Comparison of ENCODE assay signal across 25 cellular contexts in the genomic region with DNA sequence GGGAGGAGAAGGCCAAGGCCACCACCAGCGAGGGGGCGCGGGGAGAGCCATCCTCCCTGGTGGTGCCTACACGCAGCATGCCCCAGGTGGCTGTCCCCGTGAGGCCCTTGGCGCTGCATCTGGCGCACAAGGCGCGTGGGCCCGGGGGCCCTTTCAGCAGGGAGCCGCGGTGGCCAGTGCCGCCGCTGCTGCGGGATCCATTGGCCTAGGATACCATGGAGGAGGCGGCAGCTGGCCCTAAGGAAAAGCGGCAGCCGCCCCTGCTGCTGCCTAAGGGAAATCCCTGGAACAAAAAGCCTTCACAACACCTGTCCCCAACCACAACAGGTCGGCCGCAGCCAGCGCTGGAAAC.
"Had no signal": no experiment of that assay in that cellular context is flagged by ENCODE, and none has a peak within 500 bp of the region (broad histone marks: within the 10 kb centered on the region; RNA-seq: fewer than 3 reads in every experiment).

No MANE protein-coding gene starts in this region.

- H3K36me3 ChIP-seq: adrenal gland, breast epithelium had no signal

- DNase-seq: activated CD4-positive, alpha-beta T cell treated with anti-CD3 and anti-CD28 coated beads, Interleukin-2, amount 10 ng/mL, durations not matched to agents 24 days and 14 days; activated CD4-positive, alpha-beta T cell treated with anti-CD3 and anti-CD28 coated beads, Interleukin-2, amount 50 U/mL, for 4 hours; activated CD8-positive, alpha-beta T cell treated with anti-CD3 and anti-CD28 coated beads for 36 hours; activated naive CD4-positive, alpha-beta T cell treated with anti-CD3 and anti-CD28 coated beads for 36 hours; activated T-cell treated with anti-CD3 and anti-CD28 coated beads, Interleukin-2, amount 50 U/mL, for 1 hour; activated T-cell treated with anti-CD3 and anti-CD28 coated beads, Interleukin-2, amount 50 U/mL, for 72 hours; adrenal gland; body of pancreas; cerebellar nuclear complex; NCI-H1092 treated with DMSO at 0.1 percent for 48 hours; NCI-H1417; NCI-H1694; NCI-H1930; NCI-H2081 treated with DMSO at 0.1 percent for 48 hours; NCI-H345; NCI-H524 treated with DMSO at 0.1 percent for 48 hours; SIG-M5; SW 1271; T-helper 9 cell had no signal

- H3K4me1 ChIP-seq: adrenal gland, body of pancreas, breast epithelium had no signal

- H3K9me3 ChIP-seq: adrenal gland had no signal

- H3K27me3 ChIP-seq: adrenal gland, body of pancreas, breast epithelium had no signal

- ATAC-seq: activated CD8-positive, alpha-beta T cell treated with anti-CD3 and anti-CD28 coated beads for 36 hours; activated naive CD4-positive, alpha-beta T cell treated with anti-CD3 and anti-CD28 coated beads, Interleukin-2, amount 50 U/mL, for 72 hours; activated T-cell treated with anti-CD3 and anti-CD28 coated beads, Interleukin-2, amount 50 U/mL, for 72 hours; activated T-helper 17 cell treated with anti-CD3 and anti-CD28 coated beads, Interleukin-2, amount 50 U/mL, for 72 hours; body of pancreas; K562; Panc1; SK-N-SH treated with all-trans-retinoic acid at 6 μM for 48 hours had no signal

- H3K27ac ChIP-seq: adrenal gland, body of pancreas, breast epithelium had no signal

- H3K4me3 ChIP-seq: adrenal gland, body of pancreas, breast epithelium, K562 had no signal
